18 cellular contexts compared by ENCODE assay signal in the genomic region with DNA sequence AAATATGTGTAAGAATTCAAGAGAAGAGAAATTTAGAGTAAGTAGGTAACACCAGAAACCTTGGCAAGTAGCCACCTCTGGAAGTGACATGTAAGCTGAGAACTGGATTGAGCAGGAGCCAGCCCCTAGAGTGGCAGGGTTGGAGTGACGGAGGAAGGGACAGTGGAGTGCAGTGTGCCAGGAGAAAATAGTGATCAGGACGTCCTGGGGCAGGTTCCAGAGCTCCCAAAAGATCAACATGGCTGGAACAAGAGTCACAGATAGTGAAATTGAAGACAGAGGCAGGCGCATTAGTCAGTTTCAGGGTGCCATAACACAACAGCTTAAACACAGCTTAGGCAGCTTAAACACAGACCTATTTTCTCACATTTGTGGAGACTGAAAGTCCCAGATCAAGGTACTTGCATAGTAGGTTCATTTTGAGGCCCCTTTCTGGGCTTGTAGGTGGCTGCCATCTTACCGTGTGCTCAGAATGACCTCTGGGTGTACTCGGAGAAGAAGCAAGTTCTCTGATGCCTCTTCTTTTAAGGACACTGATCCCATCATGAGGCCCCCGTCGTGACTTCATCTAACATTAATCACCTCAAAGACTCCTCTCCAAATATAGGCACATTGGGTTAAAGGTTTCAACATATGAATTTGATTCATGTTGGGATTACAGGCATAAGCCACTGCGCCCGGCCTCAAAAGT. TPM values are rescaled to one million over a fixed set of nuclear protein-coding genes. Genes with fewer than 3 reads are reported as not detected.
DNase-seq lines count a peak whose midpoint lies in the region; ATAC-seq and TF ChIP-seq lines count a peak whose summit lies in the region.
"Had no signal": no experiment of that assay in that cellular context is flagged by ENCODE, and none has a peak within 500 bp of the region (broad histone marks: within the 10 kb centered on the region; RNA-seq: fewer than 3 reads in every experiment).

No MANE protein-coding gene starts in this region.

- H3K4me3 ChIP-seq in right cardiac atrium (ENCODE audit: low read length), result no peak overlapping the region
- no peak overlapping the region for H3K4me3 ChIP-seq in colonic mucosa
- no peak overlapping the region for H3K4me3 ChIP-seq in effector memory CD4-positive, alpha-beta T cell (ENCODE audit: insufficient read depth, low read depth, low read length, poor library complexity, severe bottlenecking)
- H3K4me3 ChIP-seq: coronary artery, tibial nerve had no signal

- WGBS in right cardiac atrium, result 83% methylated on average over 9 of the region's 9 CpGs

- no peaks in the 10 kb centered on the region for H3K9me3 Mint-ChIP-seq in naive thymus-derived CD8-positive, alpha-beta T cell

- intact Hi-C loops in right cardiac atrium (cut with DNase I) (no loop called here), colonic mucosa (cut with DNase I) (no loop called here)

- POLR2A ChIA-PET in naive thymus-derived CD8-positive, alpha-beta T cell (lab: Charles Lee), result no interaction called here

- H3K9ac ChIP-seq in colonic mucosa (ENCODE audit: low read depth in 2 of 2, low read length in 2 of 2), result no peak overlapping the region

- H3K9me3 ChIP-seq in right cardiac atrium (ENCODE audit: control insufficient read depth, low read length) (no peaks in the 10 kb centered on the region), colonic mucosa (no peaks in the 10 kb centered on the region)
- no peaks in the 10 kb centered on the region for H3K9me3 ChIP-seq in effector memory CD4-positive, alpha-beta T cell (ENCODE audit: control insufficient read depth, low read length)
- H3K9me3 ChIP-seq: Caco-2, tibial nerve had no signal

- H3K4me1 ChIP-seq in right cardiac atrium (ENCODE audit: control insufficient read depth, insufficient read depth, low read length) (no peaks in the 10 kb centered on the region), colonic mucosa (no peaks in the 10 kb centered on the region)
- H3K4me1 ChIP-seq in effector memory CD4-positive, alpha-beta T cell (ENCODE audit: control insufficient read depth, insufficient read depth, low read length, poor library complexity, severe bottlenecking), result no peaks in the 10 kb centered on the region
- H3K4me1 ChIP-seq: Caco-2, tibial nerve had no signal

- H3K36me3 Mint-ChIP-seq in naive thymus-derived CD8-positive, alpha-beta T cell, result peaks cover 16 to 46% (median 34%) of the 10 kb centered on the region in 3 donors

- H3K4me1 Mint-ChIP-seq in naive thymus-derived CD8-positive, alpha-beta T cell, result no peaks in the 10 kb centered on the region

- peak overlapping the region; percentile 28; the same call in 1 of the 2 replicates for H3K27ac ChIP-seq in 22Rv1
- peak overlapping the region; percentile 41 for H3K27ac ChIP-seq in VCaP
- peak overlapping the region; percentile 85 for H3K27ac ChIP-seq in right cardiac atrium (ENCODE audit: low read length)
- no peak overlapping the region for H3K27ac ChIP-seq in colonic mucosa
- H3K27ac ChIP-seq in effector memory CD4-positive, alpha-beta T cell (ENCODE audit: insufficient read depth, low read length, poor library complexity, severe bottlenecking), result no peak overlapping the region
- H3K27ac ChIP-seq: coronary artery, tibial nerve had no signal

- peak; percentile 36 for DNase-seq in M059J (ENCODE audit: low read depth)
- DNase-seq in right cardiac atrium, result peak; percentile 47 to 75 (median 54)
- DNase-seq in colonic mucosa, result no peak
- no peak for DNase-seq in effector memory CD4-positive, alpha-beta T cell
- DNase-seq in naive thymus-derived CD8-positive, alpha-beta T cell, result no peak
- DNase-seq: activated CD8-positive, alpha-beta T cell treated with anti-CD3 and anti-CD28 coated beads, Interleukin-2, amount 10 ng/mL, durations not matched to agents 7 days and 5 days; amniotic stem cell; Caco-2; erythroblast; naive thymus-derived CD4-positive, alpha-beta T cell; NCI-H446; retina; stimulated activated CD4-positive, alpha-beta T cell treated with anti-CD3 and anti-CD28 coated beads, Interleukin-4, amount 100 ng/mL, for 1 hour had no signal

- H3K27me3 ChIP-seq in right cardiac atrium (ENCODE audit: control insufficient read depth, insufficient read depth) (no peaks in the 10 kb centered on the region), colonic mucosa (no peaks in the 10 kb centered on the region)
- no peaks in the 10 kb centered on the region for H3K27me3 ChIP-seq in effector memory CD4-positive, alpha-beta T cell (replicated peaks; ENCODE audit: control insufficient read depth, insufficient read depth, low read length, poor library complexity, severe bottlenecking)
- H3K27me3 ChIP-seq: tibial nerve had no signal

- ATAC-seq in right cardiac atrium (peak; percentile 92 to 93), HG03460 (IDR thresholded peaks at IDR 0.05; ENCODE audit: unreplicated experiment) (no peak)
- no peak for ATAC-seq in naive thymus-derived CD8-positive, alpha-beta T cell
- ATAC-seq: activated CD8-positive, alpha-beta T cell treated with anti-CD3 and anti-CD28 coated beads, Interleukin-2, amount 10 ng/mL, durations not matched to agents 7 days and 5 days; naive thymus-derived CD4-positive, alpha-beta T cell had no signal

- no peaks in the 10 kb centered on the region for H3K27me3 Mint-ChIP-seq in naive thymus-derived CD8-positive, alpha-beta T cell
- H3K27me3 Mint-ChIP-seq: naive thymus-derived CD4-positive, alpha-beta T cell had no signal

- TF ChIP-seq CTCF in 22Rv1 (IDR thresholded peaks at IDR 0.05), result no peak
- TF ChIP-seq CTCF in VCaP (conservative IDR thresholded peaks at IDR 0.05), result no peak
- no peak for TF ChIP-seq CTCF in colonic mucosa (IDR thresholded peaks at IDR 0.05)

- H3K27ac Mint-ChIP-seq in naive thymus-derived CD8-positive, alpha-beta T cell, result peak overlapping the region in 3 of 10 donors; percentile 35 to 53 (median 42)
- H3K27ac Mint-ChIP-seq: activated CD8-positive, alpha-beta T cell treated with anti-CD3 and anti-CD28 coated beads, Interleukin-2, amount 10 ng/mL, durations not matched to agents 7 days and 5 days had no signal

- no peak overlapping the region for H3K4me3 Mint-ChIP-seq in naive thymus-derived CD8-positive, alpha-beta T cell
- H3K4me3 Mint-ChIP-seq: activated CD8-positive, alpha-beta T cell treated with anti-CD3 and anti-CD28 coated beads, Interleukin-2, amount 10 ng/mL, durations not matched to agents 7 days and 5 days; naive thymus-derived CD4-positive, alpha-beta T cell had no signal

- peaks cover 5% of the 10 kb centered on the region for H3K36me3 ChIP-seq in colonic mucosa
- peaks cover 33% of the 10 kb centered on the region for H3K36me3 ChIP-seq in effector memory CD4-positive, alpha-beta T cell (ENCODE audit: control insufficient read depth, insufficient read depth, low read length)

RNA-seq across cellular contexts. Expression of a gene that starts 37.2 kb away (rescaled TPM):
- total RNA-seq in M059J (2014; rRNA removed; shearing (Covaris generic)), result 43.8 and 55.4 TPM in 2 replicates
- total RNA-seq in right cardiac atrium (10 to 100 TPM; 48.6 to 55.6 (median 50.3) TPM), colonic mucosa (10 to 100 TPM; 34.9 to 40.5 TPM)
- 46.7 TPM for polyA plus RNA-seq in right cardiac atrium
- total RNA-seq in naive thymus-derived CD8-positive, alpha-beta T cell, result 10 to 100 TPM; 34.5 to 38.6 TPM
- 10 to 100 TPM; 23.3 to 34.7 (median 27.3) TPM for polyA plus RNA-seq in naive thymus-derived CD8-positive, alpha-beta T cell

RNA-seq across cellular contexts. Expression of a gene that starts 59.4 kb away (rescaled TPM):
- 10.8 and 13.3 TPM in 2 replicates for total RNA-seq in M059J (2014; rRNA removed; shearing (Covaris generic))
- total RNA-seq in right cardiac atrium (10 to 100 TPM; 12.3 to 16.9 (median 14.0) TPM), colonic mucosa (10 to 100 TPM; 13.2 to 14.9 TPM)
- polyA plus RNA-seq in right cardiac atrium, result 5.9 TPM
- total RNA-seq in naive thymus-derived CD8-positive, alpha-beta T cell, result 10 to 100 TPM; 31.4 to 32.1 TPM
- 1 to 10 TPM; 1.9 to 3.0 (median 2.5) TPM for polyA plus RNA-seq in naive thymus-derived CD8-positive, alpha-beta T cell

RNA-seq across cellular contexts. Expression of a gene that starts 59.8 kb away (rescaled TPM):
- 19.0 and 20.1 TPM in 2 replicates for total RNA-seq in M059J (2014; rRNA removed; shearing (Covaris generic))
- total RNA-seq in right cardiac atrium (10 to 100 TPM in 1 of 4 donors, 1 to 10 TPM in 3; 5.6 to 10.4 (median 7.4) TPM), colonic mucosa (10 to 100 TPM in 1 of 2 donors, 1 to 10 TPM in 1; 8.5 to 12.3 TPM)
- 4.7 TPM for polyA plus RNA-seq in right cardiac atrium
- total RNA-seq in naive thymus-derived CD8-positive, alpha-beta T cell, result 10 to 100 TPM; 16.0 to 16.3 TPM
- polyA plus RNA-seq in naive thymus-derived CD8-positive, alpha-beta T cell, result 10 to 100 TPM; 10.4 to 10.9 (median 10.9) TPM

Comparison
In these comparisons a context has a peak if more than half of its experiments do, and no peak if none do; other contexts are left out.
1. H3K27ac ChIP-seq: peak in 22Rv1 (single experiment), VCaP (single experiment) and right cardiac atrium (single experiment); none in colonic mucosa (single experiment) and effector memory CD4-positive, alpha-beta T cell (single experiment).
2. DNase-seq: peak in M059J (single experiment) and right cardiac atrium (3 of 3); none in colonic mucosa (single experiment), effector memory CD4-positive, alpha-beta T cell (0 of 3) and naive thymus-derived CD8-positive, alpha-beta T cell (0 of 10).
3. ATAC-seq: peak in right cardiac atrium (2 of 2); none in naive thymus-derived CD8-positive, alpha-beta T cell (0 of 2) and HG03460 (single experiment).